In the genomic region with DNA sequence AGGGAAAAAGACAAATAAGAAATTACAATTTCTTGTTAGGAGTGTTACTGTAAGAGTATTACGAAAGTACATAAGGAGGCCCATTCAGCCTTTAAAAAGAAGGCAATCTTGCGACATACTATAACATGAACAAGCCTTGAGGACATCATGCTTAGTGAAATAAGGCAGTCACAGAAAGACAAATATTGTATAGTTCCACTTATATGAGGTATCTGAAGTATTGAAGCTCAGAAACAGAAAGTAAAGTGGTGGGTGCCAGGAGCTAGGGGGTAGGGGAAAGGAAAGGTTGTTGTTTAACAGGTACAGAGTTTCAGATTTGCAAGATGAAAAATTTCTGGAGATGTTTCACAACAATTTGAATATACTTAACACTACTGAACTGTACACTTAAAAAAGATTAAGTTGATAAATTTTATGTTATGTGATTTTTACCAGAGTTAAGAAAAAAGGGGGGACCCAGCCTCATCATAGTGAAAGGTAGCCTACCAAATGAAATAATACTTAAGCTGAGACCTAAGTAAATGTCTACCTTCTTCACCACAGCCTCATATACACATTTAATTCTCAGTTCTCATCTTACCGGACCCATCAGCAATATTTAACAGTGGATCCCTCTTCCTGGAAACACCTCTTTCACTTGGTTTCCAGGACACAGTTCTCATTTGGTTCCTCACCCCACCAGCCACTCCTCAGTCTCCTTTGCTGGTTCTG, we compare ENCODE assay signal across 10 cellular contexts. TPM values are rescaled to one million over a fixed set of nuclear protein-coding genes. Genes with fewer than 3 reads are reported as not detected.
DNase-seq lines count a peak whose midpoint lies in the region; ATAC-seq and TF ChIP-seq lines count a peak whose summit lies in the region.
"Had no signal": no experiment of that assay in that cellular context is flagged by ENCODE, and none has a peak within 500 bp of the region (broad histone marks: within the 10 kb centered on the region; RNA-seq: fewer than 3 reads in every experiment).

No MANE protein-coding gene starts in this region.

- H3K4me1 ChIP-seq in CD4-positive, CD25-positive, alpha-beta regulatory T cell (ENCODE audit: control insufficient read depth, insufficient read depth, low read length, poor library complexity, severe bottlenecking) = peaks cover 5% of the 10 kb centered on the region

- H3K36me3 ChIP-seq in CD4-positive, CD25-positive, alpha-beta regulatory T cell (ENCODE audit: control insufficient read depth, insufficient read depth, low read length) = peaks cover 2% of the 10 kb centered on the region

- no peak overlapping the region for H3K27ac ChIP-seq in CD4-positive, CD25-positive, alpha-beta regulatory T cell (ENCODE audit: insufficient read depth, low read length, poor library complexity, severe bottlenecking)

- no peak for TF ChIP-seq CTCF in fibroblast of the aortic adventitia (IDR thresholded peaks at IDR 0.05; ENCODE audit: insufficient read depth, low read length)

- H3K27me3 ChIP-seq in CD4-positive, CD25-positive, alpha-beta regulatory T cell (ENCODE audit: control insufficient read depth, insufficient read depth, low read length) = no peaks in the 10 kb centered on the region

- ATAC-seq in CD4-positive, CD25-positive, alpha-beta regulatory T cell (ENCODE audit: low read depth in 2 of 2) = no peak
- ATAC-seq in GM21423 (IDR thresholded peaks at IDR 0.05; ENCODE audit: unreplicated experiment) (peak; percentile 75), HG02840 (IDR thresholded peaks at IDR 0.05; ENCODE audit: low FRiP score, unreplicated experiment) (no peak)

- no peaks in the 10 kb centered on the region for H3K9me3 ChIP-seq in CD4-positive, CD25-positive, alpha-beta regulatory T cell (ENCODE audit: control insufficient read depth in 2 of 2, low read length in 2 of 2)

- H3K36me3 Mint-ChIP-seq in CD4-positive, CD25-positive, alpha-beta regulatory T cell = peaks cover 6% of the 10 kb centered on the region

- H3K4me3 Mint-ChIP-seq in CD4-positive, CD25-positive, alpha-beta regulatory T cell = peak overlapping the region in 1 of 4 donors; percentile 49
- H3K4me3 Mint-ChIP-seq: brain had no signal

- H3K4me3 ChIP-seq in CD4-positive, CD25-positive, alpha-beta regulatory T cell (ENCODE audit: low read depth, low read length) = no peak overlapping the region
- H3K4me3 ChIP-seq in fibroblast of the aortic adventitia (ENCODE audit: low read depth, low read length) = no peak overlapping the region

- H3K27ac Mint-ChIP-seq in CD4-positive, CD25-positive, alpha-beta regulatory T cell = peak overlapping the region; percentile 41 to 80 (median 68)

- H3K27me3 Mint-ChIP-seq in CD4-positive, CD25-positive, alpha-beta regulatory T cell = no peaks in the 10 kb centered on the region
- H3K27me3 Mint-ChIP-seq: brain had no signal

- no peak for DNase-seq in CD4-positive, CD25-positive, alpha-beta regulatory T cell
- peak; percentile 79 for DNase-seq in NOMO-1 treated with DMSO at 0.1 percent for 48 hours (lab: John Stamatoyannopoulos, UW; ENCODE audit: unreplicated experiment)
- DNase-seq in fibroblast of the aortic adventitia (ENCODE audit: low read depth) = peak; percentile 75
- no peak for DNase-seq in SW 1271 (lab: John Stamatoyannopoulos, UW)
- no peak for DNase-seq in A172 (ENCODE audit: low spot score)
- no peak for DNase-seq in NCI-H510A treated with DMSO at 0.1 percent for 48 hours (lab: John Stamatoyannopoulos, UW)
- DNase-seq: T-helper 2 cell had no signal

- H3K9me3 Mint-ChIP-seq in CD4-positive, CD25-positive, alpha-beta regulatory T cell = no peaks in the 10 kb centered on the region

- H3K4me1 Mint-ChIP-seq in CD4-positive, CD25-positive, alpha-beta regulatory T cell = peaks cover 59 to 77% (median 68%) of the 10 kb centered on the region in 4 donors

RNA-seq across cellular contexts. Expression of a gene that starts 19.5 kb away (rescaled TPM):
- total RNA-seq in CD4-positive, CD25-positive, alpha-beta regulatory T cell = 60.9 TPM
- polyA plus RNA-seq in CD4-positive, CD25-positive, alpha-beta regulatory T cell = 1 to 10 TPM; 5.7 to 7.2 (median 6.1) TPM
- total RNA-seq in fibroblast of the aortic adventitia (ENCODE audit: low replicate concordance) = 21.1 and 44.8 TPM in 2 replicates
- total RNA-seq in A172 (2014; rRNA removed; shearing (Covaris generic)) = 20.6 and 22.1 TPM in 2 replicates

Comparison
In these comparisons a context has a peak if more than half of its experiments do, and no peak if none do; other contexts are left out.
1. DNase-seq: peak in NOMO-1 treated with DMSO at 0.1 percent for 48 hours (single experiment) and fibroblast of the aortic adventitia (single experiment); none in CD4-positive, CD25-positive, alpha-beta regulatory T cell (0 of 3), SW 1271 (0 of 2), A172 (single experiment) and NCI-H510A treated with DMSO at 0.1 percent for 48 hours (single experiment).